In the genomic region with DNA sequence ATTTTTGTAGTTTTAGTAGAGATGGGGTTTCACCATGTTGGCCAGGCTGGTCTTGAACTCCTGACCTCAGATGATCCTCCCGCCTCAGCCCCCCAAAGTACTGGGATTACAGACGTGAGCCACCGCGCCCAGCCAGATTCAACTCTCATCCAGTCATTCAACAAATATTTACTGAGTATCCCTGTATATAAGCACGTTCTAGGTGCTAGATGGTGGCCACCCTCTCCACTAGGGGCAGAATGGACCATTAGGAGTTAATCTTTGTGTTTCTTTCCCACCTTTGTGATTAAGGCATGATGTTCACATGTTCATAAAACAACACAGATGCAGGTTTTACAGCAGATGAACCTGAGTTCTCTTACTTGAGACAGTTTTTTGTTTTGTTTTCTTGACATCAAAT, we compare ENCODE assay signal across 1 cellular context.
TF ChIP-seq lines count a peak whose summit lies in the region.

No MANE protein-coding gene starts in this region.

TF ChIP-seq in H1, 55 proteins besides CTCF, POLR2A, EP300 and RAD21:
- TF ChIP-seq CBX8 (IDR thresholded peaks at IDR 0.05; ENCODE audit: borderline replicate concordance, low read depth, low read length) (no peak), SIX5 (IDR thresholded peaks at IDR 0.05; ENCODE audit: low read depth, low read length) (no peak), JUN (IDR thresholded peaks at IDR 0.05; ENCODE audit: low read depth, low read length) (no peak), PHF8 (conservative IDR thresholded peaks at IDR 0.05; ENCODE audit: low read depth, low read length) (no peak), KDM5A (IDR thresholded peaks at IDR 0.05; ENCODE audit: low read length) (no peak), SIN3A (conservative IDR thresholded peaks at IDR 0.05 in 1 of 2, IDR thresholded peaks at IDR 0.05 in 1 of 2; ENCODE audit: low read depth in 1 of 2, low read length in 2 of 2) (no peak), SP1 (IDR thresholded peaks at IDR 0.05; ENCODE audit: low read depth, low read length) (no peak), TCF12 (IDR thresholded peaks at IDR 0.05; ENCODE audit: low read depth, low read length) (no peak), RBBP5 (IDR thresholded peaks at IDR 0.05; ENCODE audit: borderline replicate concordance, low read depth, low read length) (no peak), SAP30 (IDR thresholded peaks at IDR 0.05; ENCODE audit: insufficient read depth, insufficient replicate concordance, low read length) (no peak), EGR1 (IDR thresholded peaks at IDR 0.05; ENCODE audit: borderline replicate concordance, low read depth, low read length) (no peak), JUND (IDR thresholded peaks at IDR 0.05; ENCODE audit: low read length) (no peak), BRCA1 (IDR thresholded peaks at IDR 0.05; ENCODE audit: low read depth, low read length) (no peak), ZNF274 (IDR thresholded peaks at IDR 0.05; ENCODE audit: borderline replicate concordance, extremely low read depth, low read length) (no peak), RFX5 (IDR thresholded peaks at IDR 0.05; ENCODE audit: borderline replicate concordance, low read depth, low read length) (no peak), NANOG (IDR thresholded peaks at IDR 0.05; ENCODE audit: insufficient read depth, low read depth, low read length, poor library complexity, severe bottlenecking) (no peak), KDM1A (IDR thresholded peaks at IDR 0.05; ENCODE audit: borderline replicate concordance, low read length) (no peak), ASH2L (IDR thresholded peaks at IDR 0.05; ENCODE audit: low read length) (no peak)
- TF ChIP-seq, protein P1, sequence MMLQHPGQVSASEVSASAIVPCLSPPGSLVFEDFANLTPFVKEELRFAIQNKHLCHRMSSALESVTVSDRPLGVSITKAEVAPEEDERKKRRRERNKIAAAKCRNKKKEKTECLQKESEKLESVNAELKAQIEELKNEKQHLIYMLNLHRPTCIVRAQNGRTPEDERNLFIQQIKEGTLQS (IDR thresholded peaks at IDR 0.05; ENCODE audit: insufficient read depth, low read depth, low read length), result no peak
- TF ChIP-seq, protein P2, sequence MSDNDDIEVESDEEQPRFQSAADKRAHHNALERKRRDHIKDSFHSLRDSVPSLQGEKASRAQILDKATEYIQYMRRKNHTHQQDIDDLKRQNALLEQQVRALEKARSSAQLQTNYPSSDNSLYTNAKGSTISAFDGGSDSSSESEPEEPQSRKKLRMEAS (IDR thresholded peaks at IDR 0.05), result no peak
